Comparison of ENCODE assay signal across 29 cellular contexts in genomic region chr9:26548766-26549290, GRCh38.
"Had no signal": no experiment of that assay in that cellular context is flagged by ENCODE, and none has a peak within 500 bp of the region (broad histone marks: within the 10 kb centered on the region; RNA-seq: fewer than 3 reads in every experiment).

No MANE protein-coding gene starts in this region.

- H3K9me3 ChIP-seq: esophagus squamous epithelium had no signal

- ATAC-seq: activated naive CD4-positive, alpha-beta T cell treated with anti-CD3 and anti-CD28 coated beads, Interleukin-2, amount 50 U/mL, for 72 hours; activated T-cell treated with anti-CD3 and anti-CD28 coated beads, Interleukin-2, amount 50 U/mL, for 72 hours; effector memory CD8-positive, alpha-beta T cell had no signal

- H3K36me3 Mint-ChIP-seq: activated naive CD4-positive, alpha-beta T cell treated with anti-CD3 and anti-CD28 coated beads, Interleukin-2, amount 10 ng/mL, durations not matched to agents 7 days and 5 days; activated naive CD4-positive, alpha-beta T cell treated with anti-CD3 and anti-CD28 coated beads, Interleukin-2, amount 50 U/mL, for 72 hours; activated naive CD8-positive, alpha-beta T cell treated with anti-CD3 and anti-CD28 coated beads, Interleukin-2, amount 10 ng/mL, durations not matched to agents 7 days and 5 days had no signal

- H3K27me3 Mint-ChIP-seq: activated CD4-positive, alpha-beta memory T cell treated with anti-CD3 and anti-CD28 coated beads, Interleukin-2, amount 10 ng/mL, durations not matched to agents 7 days and 5 days; activated CD4-positive, alpha-beta T cell treated with anti-CD3 and anti-CD28 coated beads, Interleukin-2, amount 10 ng/mL, durations not matched to agents 7 days and 5 days; activated naive CD4-positive, alpha-beta T cell treated with anti-CD3 and anti-CD28 coated beads, Interleukin-2, amount 10 ng/mL, durations not matched to agents 7 days and 5 days; activated naive CD8-positive, alpha-beta T cell treated with anti-CD3 and anti-CD28 coated beads, Interleukin-2, amount 10 ng/mL, durations not matched to agents 7 days and 5 days; activated T-cell treated with anti-CD3 and anti-CD28 coated beads, Interleukin-2, amount 50 U/mL, for 24 hours; effector memory CD8-positive, alpha-beta T cell had no signal

- H3K27ac ChIP-seq: epithelial cell of prostate, esophagus squamous epithelium had no signal

- H3K9me3 Mint-ChIP-seq: activated CD4-positive, alpha-beta T cell treated with anti-CD3 and anti-CD28 coated beads, Interleukin-2, amount 10 ng/mL, durations not matched to agents 7 days and 5 days had no signal

- H3K36me3 ChIP-seq: esophagus squamous epithelium had no signal

- H3K4me3 ChIP-seq: esophagus squamous epithelium had no signal

- H3K27ac Mint-ChIP-seq: activated CD4-positive, alpha-beta memory T cell treated with anti-CD3 and anti-CD28 coated beads, Interleukin-2, amount 10 ng/mL, durations not matched to agents 7 days and 5 days; activated CD4-positive, alpha-beta T cell treated with anti-CD3 and anti-CD28 coated beads, Interleukin-2, amount 10 ng/mL, durations not matched to agents 7 days and 5 days; activated naive CD4-positive, alpha-beta T cell treated with anti-CD3 and anti-CD28 coated beads, Interleukin-2, amount 10 ng/mL, durations not matched to agents 7 days and 5 days; activated naive CD4-positive, alpha-beta T cell treated with anti-CD3 and anti-CD28 coated beads, Interleukin-2, amount 50 U/mL, for 72 hours; activated naive CD8-positive, alpha-beta T cell treated with anti-CD3 and anti-CD28 coated beads, Interleukin-2, amount 10 ng/mL, durations not matched to agents 7 days and 5 days; activated T-cell treated with anti-CD3 and anti-CD28 coated beads, Interleukin-2, amount 50 U/mL, for 24 hours; activated T-cell treated with anti-CD3 and anti-CD28 coated beads, Interleukin-2, amount 50 U/mL, for 72 hours; effector memory CD8-positive, alpha-beta T cell had no signal

- H3K4me1 Mint-ChIP-seq: activated CD4-positive, alpha-beta memory T cell treated with anti-CD3 and anti-CD28 coated beads, Interleukin-2, amount 10 ng/mL, durations not matched to agents 7 days and 5 days; activated CD4-positive, alpha-beta T cell treated with anti-CD3 and anti-CD28 coated beads, Interleukin-2, amount 10 ng/mL, durations not matched to agents 7 days and 5 days; activated naive CD4-positive, alpha-beta T cell treated with anti-CD3 and anti-CD28 coated beads, Interleukin-2, amount 10 ng/mL, durations not matched to agents 7 days and 5 days; activated naive CD8-positive, alpha-beta T cell treated with anti-CD3 and anti-CD28 coated beads, Interleukin-2, amount 10 ng/mL, durations not matched to agents 7 days and 5 days had no signal

- H3K4me3 Mint-ChIP-seq: activated CD4-positive, alpha-beta memory T cell treated with anti-CD3 and anti-CD28 coated beads, Interleukin-2, amount 10 ng/mL, durations not matched to agents 7 days and 5 days; activated CD4-positive, alpha-beta T cell treated with anti-CD3 and anti-CD28 coated beads, Interleukin-2, amount 10 ng/mL, durations not matched to agents 7 days and 5 days; activated naive CD4-positive, alpha-beta T cell treated with anti-CD3 and anti-CD28 coated beads, Interleukin-2, amount 10 ng/mL, durations not matched to agents 7 days and 5 days; activated naive CD8-positive, alpha-beta T cell treated with anti-CD3 and anti-CD28 coated beads, Interleukin-2, amount 10 ng/mL, durations not matched to agents 7 days and 5 days; activated T-cell treated with anti-CD3 and anti-CD28 coated beads, Interleukin-2, amount 50 U/mL, for 24 hours; activated T-cell treated with anti-CD3 and anti-CD28 coated beads, Interleukin-2, amount 50 U/mL, for 72 hours; effector memory CD8-positive, alpha-beta T cell had no signal

- DNase-seq: activated CD4-positive, alpha-beta memory T cell treated with anti-CD3 and anti-CD28 coated beads, Interleukin-2, amount 10 ng/mL, durations not matched to agents 7 days and 5 days; activated CD4-positive, alpha-beta T cell treated with anti-CD3 and anti-CD28 coated beads for 1 hour; activated CD4-positive, alpha-beta T cell treated with anti-CD3 and anti-CD28 coated beads for 4 hours; activated CD4-positive, alpha-beta T cell treated with anti-CD3 and anti-CD28 coated beads, Interleukin-2, amount 10 ng/mL, durations not matched to agents 7 days and 5 days; activated CD4-positive, alpha-beta T cell treated with anti-CD3 and anti-CD28 coated beads, Interleukin-2, amount 50 U/mL, for 4 hours; activated CD4-positive, CD25-positive, alpha-beta regulatory T cell; activated CD8-positive, alpha-beta memory T cell treated with anti-CD3 and anti-CD28 coated beads, Interleukin-2, amount 50 U/mL, for 48 hours; activated gamma-delta T cell; activated naive CD4-positive, alpha-beta T cell; activated naive CD4-positive, alpha-beta T cell treated with anti-CD3 and anti-CD28 coated beads, Interleukin-2, amount 10 ng/mL, durations not matched to agents 7 days and 5 days; activated naive CD8-positive, alpha-beta T cell treated with anti-CD3 and anti-CD28 coated beads, Interleukin-2, amount 10 ng/mL, durations not matched to agents 7 days and 5 days; activated T-cell treated with anti-CD3 and anti-CD28 coated beads for 4 hours; activated T-cell treated with anti-CD3 and anti-CD28 coated beads, Interleukin-2, amount 50 U/mL, for 24 hours; activated T-cell treated with anti-CD3 and anti-CD28 coated beads, Interleukin-2, amount 50 U/mL, for 72 hours; amniotic stem cell; anterior cingulate cortex; caudate nucleus; cortex of kidney; dermis blood vessel endothelial cell; effector CD4-positive, alpha-beta T cell; effector memory CD8-positive, alpha-beta T cell; esophagus squamous epithelium; T-helper 1 cell; T-helper 2 cell had no signal

- FAIRE-seq: astrocyte, colon, frontal cortex had no signal

- H3K4me1 ChIP-seq: esophagus squamous epithelium had no signal

- H3K27me3 ChIP-seq: esophagus squamous epithelium had no signal
